Comparison of ENCODE assay signal across 1 cellular context in genomic region chr6:43426928-43427405, GRCh38.
TF ChIP-seq lines count a peak whose summit lies in the region.

No MANE protein-coding gene starts in this region.

TF ChIP-seq in H1, 55 proteins besides CTCF, POLR2A, EP300 and RAD21:
- TF ChIP-seq PHF8 (conservative IDR thresholded peaks at IDR 0.05; ENCODE audit: low read depth, low read length) (0 out of 2 replicates have a peak, but pooled peaks have one; percentile 5), CREB1 (IDR thresholded peaks at IDR 0.05) (peak; percentile 90; the same call in 1 of the 2 replicates), ATF3 (IDR thresholded peaks at IDR 0.05; ENCODE audit: insufficient read depth, low read depth, low read length) (no peak), ASH2L (IDR thresholded peaks at IDR 0.05; ENCODE audit: low read length) (peak; percentile 4), KDM1A (IDR thresholded peaks at IDR 0.05; ENCODE audit: borderline replicate concordance, low read length) (0 out of 2 replicates have a peak, but pooled peaks have one; percentile 11)
